ENCODE assay signal across 14 cellular contexts in genomic region chr4:7120341-7120740, GRCh38. TPM values are rescaled to one million over a fixed set of nuclear protein-coding genes. Genes with fewer than 3 reads are reported as not detected.
DNase-seq lines count a peak whose midpoint lies in the region; FAIRE-seq and TF ChIP-seq lines count a peak whose summit lies in the region.
"Had no signal": no experiment of that assay in that cellular context is flagged by ENCODE, and none has a peak within 500 bp of the region (broad histone marks: within the 10 kb centered on the region; RNA-seq: fewer than 3 reads in every experiment).

No MANE protein-coding gene starts in this region.

- no peaks in the 10 kb centered on the region for H3K36me3 ChIP-seq in Caco-2 (ENCODE audit: control insufficient read depth, insufficient read depth, low read length)
- H3K36me3 ChIP-seq: vagina had no signal

- POLR2A ChIA-PET in MCF 10A (lab: Yijun Ruan, JAX) = no interaction called here
- POLR2A ChIA-PET in Caco-2 (lab: Charles Lee) = no interaction called here

- H3K4me1 Mint-ChIP-seq in MCF 10A (ENCODE audit: insufficient read depth, unreplicated experiment) (no peaks in the 10 kb centered on the region), Caco-2 (ENCODE audit: low read depth, unreplicated experiment) (no peaks in the 10 kb centered on the region)

- no peaks in the 10 kb centered on the region for H3K27me3 ChIP-seq in Caco-2 (replicated peaks; ENCODE audit: control insufficient read depth, insufficient read depth, low read length)
- H3K27me3 ChIP-seq: vagina had no signal

- peak; percentile 21 for DNase-seq in GM12865 (ENCODE audit: low read depth)
- DNase-seq in HTR-8/SVneo (ENCODE audit: insufficient read length, low spot score) = peak; percentile 56
- DNase-seq in SW480 (ENCODE audit: low spot score) = peak; percentile 17
- DNase-seq in hepatic stellate cell (ENCODE audit: low spot score) = peak; percentile 66
- no peak for DNase-seq in LoVo (ENCODE audit: low spot score)
- DNase-seq in MCF 10A (ENCODE audit: unreplicated experiment) = no peak
- DNase-seq in Caco-2 = no peak
- no peak for DNase-seq in T-helper 9 cell
- DNase-seq: activated CD4-positive, alpha-beta memory T cell treated with anti-CD3 and anti-CD28 coated beads for 36 hours; NCI-H1105 treated with DMSO at 0.1 percent for 48 hours; NCI-H510A had no signal

- H3K9me3 Mint-ChIP-seq in MCF 10A (ENCODE audit: unreplicated experiment) (peaks cover 16% of the 10 kb centered on the region), Caco-2 (ENCODE audit: unreplicated experiment) (peaks cover 15% of the 10 kb centered on the region)
- H3K9me3 Mint-ChIP-seq: activated CD4-positive, alpha-beta memory T cell treated with anti-CD3 and anti-CD28 coated beads for 36 hours had no signal

- H3K36me3 Mint-ChIP-seq in MCF 10A (ENCODE audit: insufficient read depth, unreplicated experiment) (no peaks in the 10 kb centered on the region), Caco-2 (ENCODE audit: insufficient read depth, unreplicated experiment) (no peaks in the 10 kb centered on the region)
- H3K36me3 Mint-ChIP-seq: activated CD4-positive, alpha-beta memory T cell treated with anti-CD3 and anti-CD28 coated beads for 36 hours; mesothelial cell of epicardium had no signal

- intact Hi-C loops in MCF 10A (cut with micrococcal nuclease) (no loop called here), Caco-2 (cut with micrococcal nuclease; ENCODE audit: unreplicated experiment) (no loop called here)

- H3K4me3 ChIP-seq in GM12865 (ENCODE audit: low read depth, low read length) = no peak overlapping the region
- no peak overlapping the region for H3K4me3 ChIP-seq in Caco-2 (ENCODE audit: low read depth, low read length)
- H3K4me3 ChIP-seq: vagina had no signal

- H3K27ac Mint-ChIP-seq in MCF 10A (ENCODE audit: low read depth, unreplicated experiment) (no peak overlapping the region), Caco-2 (ENCODE audit: unreplicated experiment) (no peak overlapping the region)
- H3K27ac Mint-ChIP-seq: activated CD4-positive, alpha-beta memory T cell treated with anti-CD3 and anti-CD28 coated beads for 36 hours; mesothelial cell of epicardium; stimulated activated naive CD8-positive, alpha-beta T cell treated with anti-CD3 and anti-CD28 coated beads, Interleukin-15, Interleukin-2, amounts not matched to agents 100 ng/mL and 50 ng/mL, for 24 hours had no signal

- no peaks in the 10 kb centered on the region for H3K4me1 ChIP-seq in Caco-2

- H3K4me3 Mint-ChIP-seq in MCF 10A (ENCODE audit: unreplicated experiment) = no peak overlapping the region
- no peak overlapping the region for H3K4me3 Mint-ChIP-seq in Caco-2 (ENCODE audit: unreplicated experiment)
- H3K4me3 Mint-ChIP-seq: activated CD4-positive, alpha-beta memory T cell treated with anti-CD3 and anti-CD28 coated beads for 36 hours; mesothelial cell of epicardium; stimulated activated naive CD8-positive, alpha-beta T cell treated with anti-CD3 and anti-CD28 coated beads, Interleukin-15, Interleukin-2, amounts not matched to agents 100 ng/mL and 50 ng/mL, for 24 hours had no signal

- no peak for TF ChIP-seq CTCF in GM12865 (IDR thresholded peaks at IDR 0.05; ENCODE audit: insufficient read depth, low read depth, low read length, missing control alignments)
- TF ChIP-seq CTCF in MCF 10A (IDR thresholded peaks at IDR 0.05; ENCODE audit: unreplicated experiment) = no peak
- TF ChIP-seq CTCF in Caco-2 (IDR thresholded peaks at IDR 0.05; ENCODE audit: insufficient read depth in 1 of 2, low read depth in 1 of 2, low read length in 1 of 2, severe bottlenecking in 1 of 2, unreplicated experiment in 1 of 2) = no peak

- no peak for FAIRE-seq in HTR-8/SVneo (lab: Jason Lieb, UNC)

- CTCF ChIA-PET in MCF 10A (lab: Yijun Ruan, JAX) = no interaction called here
- CTCF ChIA-PET in Caco-2 (lab: Charles Lee) = no interaction called here

- H3K27me3 Mint-ChIP-seq in MCF 10A (ENCODE audit: insufficient read depth, unreplicated experiment) (peaks cover 33% of the 10 kb centered on the region), Caco-2 (ENCODE audit: insufficient read depth, unreplicated experiment) (peaks cover 11% of the 10 kb centered on the region)

- no peaks in the 10 kb centered on the region for H3K9me3 ChIP-seq in Caco-2
- H3K9me3 ChIP-seq: vagina had no signal

- BruUV-seq in MCF 10A (replicated peaks; lab: Mats Ljungman, UMichigan) (no TSS peak), Caco-2 (replicated peaks; lab: Mats Ljungman, UMichigan) (no TSS peak)

RNA-seq across cellular contexts. Expression of gene GRPEL1, which starts 52.5 kb away (rescaled TPM):
- total RNA-seq in MCF 10A (2022) = 73.0 and 82.9 TPM in 2 replicates
- 47.3 and 51.7 TPM in 2 replicates for total RNA-seq in Caco-2 (2022)

Comparison
In these comparisons a context has a peak if more than half of its experiments do, and no peak if none do; other contexts are left out.
1. DNase-seq: peak in GM12865 (single experiment), HTR-8/SVneo (single experiment), SW480 (single experiment) and hepatic stellate cell (single experiment); none in LoVo (single experiment), MCF 10A (single experiment), Caco-2 (0 of 2) and T-helper 9 cell (single experiment).